Comparison of ENCODE assay signal across 10 cellular contexts in the genomic region with DNA sequence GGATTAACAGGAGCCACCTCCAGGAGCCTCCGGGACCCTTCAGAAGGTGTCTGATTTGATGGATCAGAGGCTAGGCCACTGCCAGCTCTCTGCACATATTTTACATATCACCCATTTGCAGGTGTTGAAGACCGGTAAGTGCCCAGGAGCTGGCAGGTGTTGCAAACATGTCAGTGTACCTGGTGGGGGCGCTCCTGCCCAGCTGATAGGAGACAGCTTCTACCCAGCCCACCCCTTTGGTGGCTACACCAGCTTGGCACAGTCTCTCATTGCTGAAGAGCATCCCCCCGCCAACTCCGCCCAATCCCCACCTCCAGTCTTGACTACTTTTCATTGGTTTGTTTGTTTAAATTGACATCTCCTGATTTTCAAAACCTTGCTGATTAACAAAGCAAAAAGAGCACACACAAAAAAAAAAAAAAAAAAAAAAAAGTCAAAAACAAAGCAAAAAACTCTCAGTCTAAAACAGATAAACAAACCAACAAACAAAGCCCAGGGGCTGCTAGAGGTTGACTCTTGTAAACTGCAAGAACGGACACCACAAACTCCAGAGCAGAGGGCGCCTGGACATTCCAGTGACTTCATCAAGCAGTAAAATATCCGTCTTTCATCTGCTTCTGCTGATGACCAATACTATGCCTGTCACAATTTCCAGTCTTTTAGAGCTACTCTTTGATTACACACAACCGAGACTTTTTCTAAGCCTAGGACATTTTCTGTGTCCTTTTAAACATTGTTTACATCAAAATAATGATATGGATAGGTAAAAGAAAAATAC.
DNase-seq lines count a peak whose midpoint lies in the region; ATAC-seq and TF ChIP-seq lines count a peak whose summit lies in the region.
"Had no signal": no experiment of that assay in that cellular context is flagged by ENCODE, and none has a peak within 500 bp of the region (broad histone marks: within the 10 kb centered on the region; RNA-seq: fewer than 3 reads in every experiment).

No MANE protein-coding gene starts in this region.

- H3K4me3 Mint-ChIP-seq in endodermal cell (no peak overlapping the region), T-cell (no peak overlapping the region)
- H3K4me3 Mint-ChIP-seq: activated T-helper 1 cell treated with anti-CD3 and anti-CD28 coated beads, Interleukin-12 subunit alpha, Interleukin-12 subunit beta, Interleukin-2, Interleukin-4 antibody, amounts not matched to agents 30 ng/mL and 10 ng/mL and 1 ng/mL, durations not matched to agents 14 hours and 24 hours and 36 hours had no signal

- POLR2A ChIA-PET in T-cell (lab: Charles Lee): no interaction called here

- no peaks in the 10 kb centered on the region for H3K9me3 ChIP-seq in endodermal cell (ENCODE audit: control insufficient read depth, low read length)

- H3K36me3 ChIP-seq in endodermal cell (ENCODE audit: control insufficient read depth, insufficient read depth, low read length): no peaks in the 10 kb centered on the region

- H3K27ac Mint-ChIP-seq in endodermal cell: no peak overlapping the region
- H3K27ac Mint-ChIP-seq in T-cell: no peak overlapping the region
- H3K27ac Mint-ChIP-seq: activated T-helper 1 cell treated with anti-CD3 and anti-CD28 coated beads, Interleukin-12 subunit alpha, Interleukin-12 subunit beta, Interleukin-2, Interleukin-4 antibody, amounts not matched to agents 30 ng/mL and 10 ng/mL and 1 ng/mL, durations not matched to agents 14 hours and 24 hours and 36 hours had no signal

- H3K4me1 Mint-ChIP-seq in endodermal cell (peaks cover 4% of the 10 kb centered on the region), T-cell (no peaks in the 10 kb centered on the region)

- WGBS in endodermal cell (ENCODE audit: insufficient coverage in 1 of 2, insufficient read length in 1 of 2), 2 experiments: 66 to 75% methylated on average over 3 to 9 of the region's 9 CpGs

- TF ChIP-seq CTCF in endodermal cell (conservative IDR thresholded peaks at IDR 0.05) (peak; percentile 94), retinal pigment epithelial cell (conservative IDR thresholded peaks at IDR 0.05; ENCODE audit: low read depth, low read length) (peak; percentile 60)

- H3K27ac ChIP-seq in endodermal cell (ENCODE audit: low read depth, low read length): no peak overlapping the region

- H3K36me3 Mint-ChIP-seq in endodermal cell (ENCODE audit: low read depth): no peaks in the 10 kb centered on the region
- no peaks in the 10 kb centered on the region for H3K36me3 Mint-ChIP-seq in T-cell

- no peaks in the 10 kb centered on the region for H3K9me3 Mint-ChIP-seq in endodermal cell
- H3K9me3 Mint-ChIP-seq in T-cell: peaks cover 4 to 16% (median 4%) of the 10 kb centered on the region in 3 donors
- H3K9me3 Mint-ChIP-seq: activated T-helper 1 cell treated with anti-CD3 and anti-CD28 coated beads, Interleukin-12 subunit alpha, Interleukin-12 subunit beta, Interleukin-2, Interleukin-4 antibody, amounts not matched to agents 30 ng/mL and 10 ng/mL and 1 ng/mL, durations not matched to agents 14 hours and 24 hours and 36 hours had no signal

- H3K4me3 ChIP-seq in endodermal cell (ENCODE audit: low read length): no peak overlapping the region
- H3K4me3 ChIP-seq in retinal pigment epithelial cell (ENCODE audit: low read length): no peak overlapping the region

- no peak overlapping the region for H3K9ac ChIP-seq in endodermal cell (ENCODE audit: extremely low read depth, low read length, poor library complexity, severe bottlenecking)

- peak; percentile 0 for DNase-seq in SIG-M5 treated with dmso at 0.1 percent for 504 hours (lab: John Stamatoyannopoulos, UW; ENCODE audit: unreplicated experiment)
- no peak for DNase-seq in SIG-M5 (lab: John Stamatoyannopoulos, UW)
- peak; percentile 51 to 52 for DNase-seq in NCI-H2081 (lab: John Stamatoyannopoulos, UW)
- peak; percentile 96 for DNase-seq in endodermal cell
- DNase-seq in retinal pigment epithelial cell (ENCODE audit: low read depth): peak; percentile 16
- DNase-seq in NCI-H1092 treated with DMSO at 0.1 percent for 48 hours (lab: John Stamatoyannopoulos, UW): no peak
- DNase-seq in T-cell: no peak
- DNase-seq: stimulated activated CD4-positive, alpha-beta T cell treated with anti-CD3 and anti-CD28 coated beads, Interleukin-4, amount 100 ng/mL, for 1 hour had no signal

- H3K27me3 ChIP-seq in endodermal cell (ENCODE audit: control insufficient read depth, insufficient read depth, low read length, poor library complexity, severe bottlenecking): no peaks in the 10 kb centered on the region

- ATAC-seq in GM18502 (IDR thresholded peaks at IDR 0.05; ENCODE audit: poor library complexity, unreplicated experiment): no peak
- no peak for ATAC-seq in T-cell (replicated peaks in 1 of 4)

- H3K27me3 Mint-ChIP-seq in endodermal cell (ENCODE audit: insufficient read depth): no peaks in the 10 kb centered on the region
- H3K27me3 Mint-ChIP-seq in T-cell: no peaks in the 10 kb centered on the region

- CTCF ChIA-PET in T-cell (lab: Charles Lee): no interaction called here

- H3K4me1 ChIP-seq in endodermal cell (ENCODE audit: control insufficient read depth, insufficient read depth, low read length): no peaks in the 10 kb centered on the region

Comparison
In these comparisons a context has a peak if more than half of its experiments do, and no peak if none do; other contexts are left out.
1. DNase-seq: peak in SIG-M5 treated with dmso at 0.1 percent for 504 hours (single experiment), NCI-H2081 (2 of 2), endodermal cell (single experiment) and retinal pigment epithelial cell (single experiment); none in SIG-M5 (single experiment), NCI-H1092 treated with DMSO at 0.1 percent for 48 hours (single experiment) and T-cell (0 of 34).